Comparison of ENCODE assay signal across 1 cellular context in genomic region chr1:161545005-161545731, GRCh38.
A peak's percentile ranks its signal among the peaks of the same experiment; 100 is the strongest.
TF ChIP-seq lines count a peak whose summit lies in the region.

No MANE protein-coding gene starts in this region.

TF ChIP-seq in GM12878, 131 proteins besides CTCF, POLR2A, EP300 and RAD21:
- peak; percentile 40; the same call in 1 of the 2 replicates for TF ChIP-seq RUNX3 (IDR thresholded peaks at IDR 0.05; ENCODE audit: low read length)
